Comparison of ENCODE assay signal across 1 cellular context in genomic region chr2:10332402-10333246, GRCh38.
TF ChIP-seq lines count a peak whose summit lies in the region.

No MANE protein-coding gene starts in this region.

TF ChIP-seq in IMR-90, 13 proteins besides CTCF, POLR2A, EP300 and RAD21 (continued from another document):
- no peak for TF ChIP-seq ELK1 (IDR thresholded peaks at IDR 0.05; ENCODE audit: borderline replicate concordance, low read depth, low read length)
- no peak for TF ChIP-seq RFX5 (IDR thresholded peaks at IDR 0.05; ENCODE audit: low read depth, low read length)
- no peak for TF ChIP-seq RCOR1 (IDR thresholded peaks at IDR 0.05; ENCODE audit: insufficient replicate concordance, low read length)
- TF ChIP-seq BHLHE40 (IDR thresholded peaks at IDR 0.05; ENCODE audit: low read depth, low read length) = no peak
- no peak for TF ChIP-seq FOS (IDR thresholded peaks at IDR 0.05; ENCODE audit: low read depth, low read length)
- no peak for TF ChIP-seq NFE2L2 (IDR thresholded peaks at IDR 0.05; ENCODE audit: low read depth, low read length)
